1 cellular context compared by ENCODE assay signal in genomic region chr16:4370570-4371480, GRCh38.
TF ChIP-seq lines count a peak whose summit lies in the region.

No MANE protein-coding gene starts in this region.

TF ChIP-seq in HepG2, 621 proteins besides CTCF, POLR2A, EP300 and RAD21 (continued from another document and continues in another):
- TF ChIP-seq ZNF18 (CRISPR knock-in tag; IDR thresholded peaks at IDR 0.05; ENCODE audit: insufficient replicate concordance) (no peak), CREB3 (CRISPR knock-in tag; IDR thresholded peaks at IDR 0.05) (no peak), ZNF143 (CRISPR knock-in tag; IDR thresholded peaks at IDR 0.05) (no peak), ZNF773 (CRISPR knock-in tag; IDR thresholded peaks at IDR 0.05; ENCODE audit: borderline replicate concordance) (no peak), GLI4 (CRISPR knock-in tag; IDR thresholded peaks at IDR 0.05; ENCODE audit: borderline replicate concordance) (no peak), ZNF274 (CRISPR knock-in tag; IDR thresholded peaks at IDR 0.05) (no peak), SSRP1 (CRISPR knock-in tag; IDR thresholded peaks at IDR 0.05) (no peak), TGIF2 (CRISPR knock-in tag; IDR thresholded peaks at IDR 0.05) (no peak), SMAD9 (CRISPR knock-in tag; IDR thresholded peaks at IDR 0.05) (no peak), FOXJ3 (CRISPR knock-in tag; IDR thresholded peaks at IDR 0.05; ENCODE audit: borderline replicate concordance) (no peak), ZNF326 (CRISPR knock-in tag; IDR thresholded peaks at IDR 0.05; ENCODE audit: borderline replicate concordance) (no peak), ZMYM2 (CRISPR knock-in tag; IDR thresholded peaks at IDR 0.05) (no peak), SAP130 (CRISPR knock-in tag; IDR thresholded peaks at IDR 0.05; ENCODE audit: low read depth) (peak; percentile 64), ZNF383 (CRISPR knock-in tag; IDR thresholded peaks at IDR 0.05; ENCODE audit: borderline replicate concordance) (no peak), CENPT (CRISPR knock-in tag; IDR thresholded peaks at IDR 0.05; ENCODE audit: low read depth) (no peak), MAZ (IDR thresholded peaks at IDR 0.05; ENCODE audit: borderline replicate concordance, low read depth, low read length) (no peak), MAZ (CRISPR knock-in tag; IDR thresholded peaks at IDR 0.05; ENCODE audit: low read depth) (no peak), ZSCAN12 (CRISPR knock-in tag; IDR thresholded peaks at IDR 0.05) (no peak), NPAS2 (CRISPR knock-in tag; IDR thresholded peaks at IDR 0.05; ENCODE audit: borderline replicate concordance) (no peak), BCLAF1 (IDR thresholded peaks at IDR 0.05) (no peak), FOXK1 (CRISPR knock-in tag; IDR thresholded peaks at IDR 0.05; ENCODE audit: borderline replicate concordance, low read depth) (0 out of 2 replicates have a peak, but pooled peaks have one; percentile 9), ZNF512 (CRISPR knock-in tag; IDR thresholded peaks at IDR 0.05) (no peak), ETV6 (CRISPR knock-in tag; conservative IDR thresholded peaks at IDR 0.05) (no peak), UBTF (CRISPR knock-in tag; IDR thresholded peaks at IDR 0.05) (peak; percentile 45; the same call in 1 of the 2 replicates), ZFP41 (CRISPR knock-in tag; IDR thresholded peaks at IDR 0.05; ENCODE audit: borderline replicate concordance) (no peak), RAD51 (IDR thresholded peaks at IDR 0.05; ENCODE audit: borderline replicate concordance) (no peak), DMAP1 (CRISPR knock-in tag; IDR thresholded peaks at IDR 0.05) (no peak), BORCS8-MEF2B (CRISPR knock-in tag; IDR thresholded peaks at IDR 0.05) (no peak), ZNF678 (CRISPR knock-in tag; IDR thresholded peaks at IDR 0.05) (no peak), ZNF790 (CRISPR knock-in tag; IDR thresholded peaks at IDR 0.05; ENCODE audit: borderline replicate concordance) (no peak), ZNF207 (IDR thresholded peaks at IDR 0.05; ENCODE audit: borderline replicate concordance) (no peak), ZBTB38 (CRISPR knock-in tag; IDR thresholded peaks at IDR 0.05) (0 out of 2 replicates have a peak, but pooled peaks have one; percentile 44), ZNF605 (CRISPR knock-in tag; IDR thresholded peaks at IDR 0.05) (no peak), ZNF292 (CRISPR knock-in tag; IDR thresholded peaks at IDR 0.05; ENCODE audit: borderline replicate concordance, low read depth) (no peak), HNF1A (IDR thresholded peaks at IDR 0.05; ENCODE audit: low read depth) (no peak), HNF1A (CRISPR knock-in tag; IDR thresholded peaks at IDR 0.05; ENCODE audit: borderline replicate concordance) (no peak), ZNF543 (CRISPR knock-in tag; IDR thresholded peaks at IDR 0.05) (0 out of 2 replicates have a peak, but pooled peaks have one; percentile 48), ZNF780A (CRISPR knock-in tag; IDR thresholded peaks at IDR 0.05) (no peak), SP140L (CRISPR knock-in tag; IDR thresholded peaks at IDR 0.05; ENCODE audit: borderline replicate concordance) (no peak), ZNF282 (IDR thresholded peaks at IDR 0.05; ENCODE audit: partially characterized antibody) (no peak), ZNF17 (CRISPR knock-in tag; IDR thresholded peaks at IDR 0.05) (no peak), HIC2 (CRISPR knock-in tag; IDR thresholded peaks at IDR 0.05; ENCODE audit: low read depth) (no peak), ZNF660 (CRISPR knock-in tag; IDR thresholded peaks at IDR 0.05; ENCODE audit: borderline replicate concordance, low read depth) (no peak), RXRB (CRISPR knock-in tag; IDR thresholded peaks at IDR 0.05; ENCODE audit: borderline replicate concordance) (0 out of 2 replicates have a peak, but pooled peaks have one; percentile 23), ARID3A (IDR thresholded peaks at IDR 0.05; ENCODE audit: low read depth, low read length) (no peak), ZNF614 (CRISPR knock-in tag; IDR thresholded peaks at IDR 0.05; ENCODE audit: borderline replicate concordance) (no peak; the same call in 1 of the 2 replicates), U2AF1 (optimal IDR thresholded peaks at IDR 0.05; ENCODE audit: low read depth, low read length) (no peak), WIZ (CRISPR knock-in tag; IDR thresholded peaks at IDR 0.05) (no peak), RFXAP (CRISPR knock-in tag; IDR thresholded peaks at IDR 0.05; ENCODE audit: borderline replicate concordance) (no peak)
